ENCODE assay signal across 15 cellular contexts in genomic region chr5:149288437-149288836, GRCh38. TPM values are rescaled to one million over a fixed set of nuclear protein-coding genes. Genes with fewer than 3 reads are reported as not detected.
DNase-seq lines count a peak whose midpoint lies in the region; ATAC-seq, FAIRE-seq and TF ChIP-seq lines count a peak whose summit lies in the region.
"Had no signal": no experiment of that assay in that cellular context is flagged by ENCODE, and none has a peak within 500 bp of the region (broad histone marks: within the 10 kb centered on the region; RNA-seq: fewer than 3 reads in every experiment).

No MANE protein-coding gene starts in this region.

- H3K36me3 ChIP-seq in endothelial cell of umbilical vein (ENCODE audit: control insufficient read depth in 2 of 2, extremely low read depth in 1 of 2, insufficient read depth in 2 of 2, low read length in 2 of 2) (no peaks in the 10 kb centered on the region), lower lobe of right lung (no peaks in the 10 kb centered on the region), suprapubic skin (no peaks in the 10 kb centered on the region)

- POLR2A ChIA-PET in endothelial cell of umbilical vein (lab: Charles Lee) = interaction anchor here (1.7 kb wide), 1 partner anchor 10 kb away, joined by 10 read pairs; no protein-coding TSS in a partner anchor

- peak; percentile 54 for ATAC-seq in lower lobe of right lung
- ATAC-seq: HCT116 had no signal

- TF ChIP-seq POLR2A in endothelial cell of umbilical vein (IDR thresholded peaks at IDR 0.05; ENCODE audit: low read depth, low read length) (no peak), suprapubic skin (IDR thresholded peaks at IDR 0.05) (no peak), erythroblast (IDR thresholded peaks at IDR 0.05; ENCODE audit: low read length) (no peak)

- H3K9me3 ChIP-seq in endothelial cell of umbilical vein (replicated peaks; ENCODE audit: control insufficient read depth, insufficient read depth, low read length) (no peaks in the 10 kb centered on the region), lower lobe of right lung (no peaks in the 10 kb centered on the region), suprapubic skin (no peaks in the 10 kb centered on the region)

- H3K27me3 ChIP-seq in endothelial cell of umbilical vein (ENCODE audit: control insufficient read depth in 2 of 2, insufficient read depth in 2 of 2, low read length in 2 of 2) (no peaks in the 10 kb centered on the region), lower lobe of right lung (ENCODE audit: low read depth) (no peaks in the 10 kb centered on the region), suprapubic skin (no peaks in the 10 kb centered on the region)

- H3K4me3 ChIP-seq in endothelial cell of umbilical vein (replicated peaks in 1 of 3; ENCODE audit: insufficient read depth in 1 of 3, low read depth in 1 of 3, low read length in 3 of 3) (no peak overlapping the region), lower lobe of right lung (no peak overlapping the region), suprapubic skin (no peak overlapping the region)

- intact Hi-C loops in endothelial cell of umbilical vein (cut with micrococcal nuclease) (loop anchor here (1.0 kb wide), 1 partner anchor 57 kb away; the partner anchor contains the start of gene GRPEL2), lower lobe of right lung (cut with DNase I) (no loop called here)

- TF ChIP-seq CTCF in endothelial cell of umbilical vein (IDR thresholded peaks at IDR 0.05; ENCODE audit: extremely low read depth in 1 of 2, insufficient read depth in 1 of 2, low read depth in 1 of 2, low read length in 2 of 2) = no peak
- no peak for TF ChIP-seq CTCF in lower lobe of right lung (IDR thresholded peaks at IDR 0.05)
- no peak for TF ChIP-seq CTCF in suprapubic skin (IDR thresholded peaks at IDR 0.05)

- no peak for TF ChIP-seq EP300 in suprapubic skin (IDR thresholded peaks at IDR 0.05)

- no peaks in the 10 kb centered on the region for H4K20me1 ChIP-seq in endothelial cell of umbilical vein (replicated peaks; ENCODE audit: control insufficient read depth, extremely low read depth, insufficient read depth, low read length)

- H3K4me1 ChIP-seq in endothelial cell of umbilical vein (ENCODE audit: control insufficient read depth, extremely low read depth, insufficient read depth, low read length) = peaks cover 27% of the 10 kb centered on the region
- H3K4me1 ChIP-seq in lower lobe of right lung = peaks cover 29% of the 10 kb centered on the region
- peaks cover 26% of the 10 kb centered on the region for H3K4me1 ChIP-seq in suprapubic skin

- peak overlapping the region; percentile 86 for H3K27ac ChIP-seq in endothelial cell of umbilical vein (ENCODE audit: insufficient read depth, low read depth, low read length)
- peak overlapping the region; percentile 72 for H3K27ac ChIP-seq in lower lobe of right lung
- H3K27ac ChIP-seq in suprapubic skin = peak overlapping the region; percentile 44
- H3K27ac ChIP-seq: HL-60 had no signal

- H3K9ac ChIP-seq in endothelial cell of umbilical vein (replicated peaks; ENCODE audit: extremely low read depth, insufficient read depth, low read length) = peak overlapping the region; percentile 53

- 87% methylated on average over 5 of the region's 8 CpGs for WGBS in suprapubic skin

- no TSS peak for BruUV-seq in endothelial cell of umbilical vein (replicated peaks; lab: Mats Ljungman, UMichigan)

- peak overlapping the region; percentile 8 for H3K4me2 ChIP-seq in endothelial cell of umbilical vein (ENCODE audit: insufficient read depth, low read length)

- CTCF ChIA-PET in endothelial cell of umbilical vein (lab: Charles Lee) = interaction anchor here (1.0 to 3.5 kb wide), 12 partner anchors 9 to 147 kb away, joined by 3 to 12 read pairs (median 6); partner anchors contain the start of genes ABLIM3 and AFAP1L1

- H3K79me2 ChIP-seq in endothelial cell of umbilical vein (ENCODE audit: control insufficient read depth, insufficient read depth, low read length) = no peaks in the 10 kb centered on the region

- DNase-seq in MV-4-11 (lab: John Stamatoyannopoulos, UW) (peak; percentile 70), endothelial cell of umbilical vein (ENCODE audit: low read depth, low spot score) (peak; percentile 70), lower lobe of right lung (no peak), suprapubic skin (ENCODE audit: low spot score in 2 of 2) (no peak), NCI-H1092 treated with DMSO at 0.1 percent for 48 hours (lab: John Stamatoyannopoulos, UW) (no peak), erythroblast (lab: John Stamatoyannopoulos, UW) (no peak), cerebellar nuclear complex (lab: John Stamatoyannopoulos, UW) (no peak), NCI-H748 treated with DMSO at 0.1 percent for 48 hours (lab: John Stamatoyannopoulos, UW) (no peak)
- DNase-seq: activated CD8-positive, alpha-beta memory T cell treated with anti-CD3 and anti-CD28 coated beads for 24 hours; activated gamma-delta T cell treated with Interleukin-2 at 50 U/mL for 16 hours; NCI-H69; nephron progenitor cell had no signal

- peak; percentile 92 for FAIRE-seq in endothelial cell of umbilical vein (lab: Jason Lieb, UNC)
- FAIRE-seq: TTC549 had no signal

- peak overlapping the region; percentile 35 for H2AFZ ChIP-seq in endothelial cell of umbilical vein (ENCODE audit: low read depth, low read length)

- no peaks in the 10 kb centered on the region for H3K9me1 ChIP-seq in endothelial cell of umbilical vein (replicated peaks; ENCODE audit: control insufficient read depth, extremely low read depth, insufficient read depth, low read length)

- dilution Hi-C loops in endothelial cell of umbilical vein (cut with MboI; ENCODE audit: extremely low pct_ligation_motif_present, low sequenced_read_pairs) = no loop called here

TF ChIP-seq in endothelial cell of umbilical vein, 7 proteins besides CTCF, POLR2A, EP300 and RAD21:
- TF ChIP-seq GATA2 (IDR thresholded peaks at IDR 0.05; ENCODE audit: insufficient read depth, insufficient read length, low read depth, low read length) (no peak), POLR2AphosphoS5 (IDR thresholded peaks at IDR 0.05; ENCODE audit: insufficient read depth, low read depth, low read length) (peak; percentile 47), JUN (IDR thresholded peaks at IDR 0.05; ENCODE audit: borderline replicate concordance, insufficient read depth, insufficient read length, low read depth) (peak; percentile 77)

RNA-seq across cellular contexts. Expression of gene AFAP1L1, which starts 16.8 kb away (rescaled TPM):
- 73.2 and 76.2 TPM in 2 replicates for total RNA-seq in endothelial cell of umbilical vein
- 6.2 and 7.9 TPM in 2 replicates for polyA plus RNA-seq in endothelial cell of umbilical vein
- 8.2 and 8.6 TPM in 2 replicates for polyA plus RNA-seq in endothelial cell of umbilical vein (2011; cell fraction: cytosol; rRNA removed)
- 16.9 and 21.2 TPM in 2 replicates for polyA plus RNA-seq in endothelial cell of umbilical vein (2011; cell fraction: nucleus; rRNA removed)
- 12.1 and 16.6 TPM in 2 replicates for polyA plus RNA-seq in endothelial cell of umbilical vein (2012)
- 17.9 and 18.0 TPM in 2 replicates for polyA minus RNA-seq in endothelial cell of umbilical vein
- 1.7 TPM for polyA minus RNA-seq in endothelial cell of umbilical vein (2011; cell fraction: cytosol; rRNA and poly(A)+ RNA removed)
- 16.1 and 17.1 TPM in 2 replicates for polyA minus RNA-seq in endothelial cell of umbilical vein (2011; cell fraction: nucleus; rRNA and poly(A)+ RNA removed)
- total RNA-seq in lower lobe of right lung = 26.6 TPM
- 10 to 100 TPM in 1 of 4 donors, 1 to 10 TPM in 3; 4.8 to 11.6 (median 7.3) TPM for total RNA-seq in suprapubic skin

RNA-seq across cellular contexts. Expression of gene GRPEL2, which starts 56.9 kb away (rescaled TPM):
- total RNA-seq in endothelial cell of umbilical vein (32.5 and 41.0 TPM in 2 replicates), lower lobe of right lung (15.1 TPM), suprapubic skin (10 to 100 TPM in 2 of 4 donors, 1 to 10 TPM in 2; 8.4 to 12.4 (median 10.6) TPM)
- 5.8 and 7.6 TPM in 2 replicates for polyA plus RNA-seq in endothelial cell of umbilical vein
- 6.1 and 6.2 TPM in 2 replicates for polyA plus RNA-seq in endothelial cell of umbilical vein (2011; cell fraction: cytosol; rRNA removed)
- polyA plus RNA-seq in endothelial cell of umbilical vein (2011; cell fraction: nucleus; rRNA removed) = 21.6 and 26.6 TPM in 2 replicates
- polyA plus RNA-seq in endothelial cell of umbilical vein (2012) = 7.3 and 10.1 TPM in 2 replicates
- polyA minus RNA-seq in endothelial cell of umbilical vein = 18.8 and 21.4 TPM in 2 replicates
- 41.8 TPM for polyA minus RNA-seq in endothelial cell of umbilical vein (2011; cell fraction: cytosol; rRNA and poly(A)+ RNA removed)
- 12.4 and 16.8 TPM in 2 replicates for polyA minus RNA-seq in endothelial cell of umbilical vein (2011; cell fraction: nucleus; rRNA and poly(A)+ RNA removed)

Comparison
In these comparisons a context has a peak if more than half of its experiments do, and no peak if none do; other contexts are left out.
1. DNase-seq: peak in MV-4-11 (single experiment) and endothelial cell of umbilical vein (single experiment); none in lower lobe of right lung (single experiment), suprapubic skin (0 of 2), NCI-H1092 treated with DMSO at 0.1 percent for 48 hours (single experiment), erythroblast (0 of 2), cerebellar nuclear complex (0 of 2) and NCI-H748 treated with DMSO at 0.1 percent for 48 hours (single experiment).
2. Peak in every context shown above with its lines, with median percentiles within 50 percentile points of each other: H3K27ac ChIP-seq.